Comparison of ENCODE assay signal across 1 cellular context in the genomic region with DNA sequence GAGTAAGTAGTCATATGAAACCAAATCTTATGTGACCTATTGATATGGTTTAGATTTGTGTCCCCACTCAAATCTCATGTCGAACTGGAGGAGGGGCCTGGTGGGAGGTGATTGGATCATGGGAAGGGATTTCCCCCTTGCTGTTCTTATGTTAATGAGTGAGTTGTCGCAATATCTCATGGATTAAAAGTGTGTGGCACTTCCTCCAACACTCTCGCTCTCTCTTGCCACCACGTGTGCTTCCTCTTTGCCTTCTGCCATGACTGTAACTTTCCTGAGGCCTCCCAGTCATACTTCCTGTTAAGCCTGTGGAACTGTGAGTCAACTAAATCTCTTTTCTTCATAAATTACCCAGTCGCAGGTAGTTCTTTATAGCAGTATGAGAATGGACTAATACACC.
TF ChIP-seq lines count a peak whose summit lies in the region.

No MANE protein-coding gene starts in this region.

TF ChIP-seq in GM23338, 12 proteins besides CTCF, POLR2A, EP300 and RAD21:
- TF ChIP-seq, protein P1, sequence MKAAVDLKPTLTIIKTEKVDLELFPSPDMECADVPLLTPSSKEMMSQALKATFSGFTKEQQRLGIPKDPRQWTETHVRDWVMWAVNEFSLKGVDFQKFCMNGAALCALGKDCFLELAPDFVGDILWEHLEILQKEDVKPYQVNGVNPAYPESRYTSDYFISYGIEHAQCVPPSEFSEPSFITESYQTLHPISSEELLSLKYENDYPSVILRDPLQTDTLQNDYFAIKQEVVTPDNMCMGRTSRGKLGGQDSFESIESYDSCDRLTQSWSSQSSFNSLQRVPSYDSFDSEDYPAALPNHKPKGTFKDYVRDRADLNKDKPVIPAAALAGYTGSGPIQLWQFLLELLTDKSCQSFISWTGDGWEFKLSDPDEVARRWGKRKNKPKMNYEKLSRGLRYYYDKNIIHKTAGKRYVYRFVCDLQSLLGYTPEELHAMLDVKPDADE (IDR thresholded peaks at IDR 0.05) = no peak
- no peak for TF ChIP-seq STAT1 (IDR thresholded peaks at IDR 0.05; ENCODE audit: unreplicated experiment)
